Comparison of ENCODE assay signal across 1 cellular context in the genomic region with DNA sequence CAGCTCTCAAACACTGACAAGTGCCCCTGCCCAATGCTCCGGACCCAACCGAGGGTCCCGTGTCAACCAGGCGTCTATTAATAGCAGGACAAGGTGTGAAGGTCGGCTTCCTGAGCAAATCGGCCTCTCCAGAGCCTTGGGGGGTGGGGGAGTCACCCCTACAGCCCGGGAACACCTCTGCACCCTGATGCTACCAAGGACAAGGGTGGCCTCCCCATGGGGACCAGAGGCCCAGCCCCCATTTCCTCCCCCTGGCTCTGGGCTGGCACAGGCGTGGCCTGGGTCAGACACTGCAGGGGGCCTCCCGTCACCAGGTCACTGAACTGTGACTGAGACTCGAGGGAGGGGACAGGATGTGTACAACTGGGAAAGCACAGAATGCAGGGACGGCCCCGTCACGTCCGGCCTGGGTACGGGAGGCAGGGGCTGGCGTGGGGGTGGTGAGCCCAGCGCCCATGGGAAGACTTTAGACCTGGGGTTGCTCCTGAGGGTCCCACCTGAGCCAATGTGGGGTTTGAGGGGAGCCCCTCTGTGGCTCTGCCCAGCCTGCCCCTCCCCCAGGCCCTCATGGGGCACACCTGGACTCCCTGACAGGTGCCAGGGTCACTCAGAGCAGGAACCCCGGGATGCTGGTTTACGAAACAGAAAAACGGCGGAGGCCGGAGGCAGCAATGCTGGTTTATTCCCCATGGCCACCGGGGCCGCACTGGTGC.
TF ChIP-seq lines count a peak whose summit lies in the region.

No MANE protein-coding gene starts in this region.

TF ChIP-seq in HepG2, 621 proteins besides CTCF, POLR2A, EP300 and RAD21 (continued from another document and continues in another):
- TF ChIP-seq LBX2 (CRISPR knock-in tag; IDR thresholded peaks at IDR 0.05; ENCODE audit: borderline replicate concordance) = no peak; the same call in 1 of the 2 replicates
- TF ChIP-seq ZNF83 (CRISPR knock-in tag; IDR thresholded peaks at IDR 0.05; ENCODE audit: borderline replicate concordance) = peak; percentile 55; the same call in 1 of the 2 replicates
- no peak for TF ChIP-seq ZHX1 (CRISPR knock-in tag; IDR thresholded peaks at IDR 0.05; ENCODE audit: low read depth)
- TF ChIP-seq ZNF605 (CRISPR knock-in tag; IDR thresholded peaks at IDR 0.05) = peak; percentile 82; the same call in 1 of the 2 replicates
- no peak for TF ChIP-seq CAMTA2 (CRISPR knock-in tag; IDR thresholded peaks at IDR 0.05; ENCODE audit: borderline replicate concordance)
- peak; percentile 77 for TF ChIP-seq FOSL2 (CRISPR knock-in tag; IDR thresholded peaks at IDR 0.05)
- TF ChIP-seq GMEB1 (CRISPR knock-in tag; IDR thresholded peaks at IDR 0.05; ENCODE audit: borderline replicate concordance) = no peak
- TF ChIP-seq ELF4 (CRISPR knock-in tag; IDR thresholded peaks at IDR 0.05; ENCODE audit: borderline replicate concordance) = 0 out of 2 replicates have a peak, but pooled peaks have one; percentile 54
- peak; percentile 92 for TF ChIP-seq MXI1 (IDR thresholded peaks at IDR 0.05; ENCODE audit: borderline replicate concordance, low read depth, low read length)
- peak; percentile 73; the same call in 1 of the 2 replicates for TF ChIP-seq ZNF710 (CRISPR knock-in tag; IDR thresholded peaks at IDR 0.05; ENCODE audit: borderline replicate concordance)
- TF ChIP-seq ZNF543 (CRISPR knock-in tag; IDR thresholded peaks at IDR 0.05) = peak; percentile 66
- TF ChIP-seq REPIN1 (CRISPR knock-in tag; IDR thresholded peaks at IDR 0.05; ENCODE audit: borderline replicate concordance, low read depth) = peak; percentile 52; the same call in 1 of the 2 replicates
- peak; percentile 17; the same call in 1 of the 2 replicates for TF ChIP-seq ZNF264 (CRISPR knock-in tag; IDR thresholded peaks at IDR 0.05)
- TF ChIP-seq ZNF292 (CRISPR knock-in tag; IDR thresholded peaks at IDR 0.05; ENCODE audit: borderline replicate concordance, low read depth) = peak; percentile 46; the same call in 1 of the 2 replicates
- TF ChIP-seq BCL6 (CRISPR knock-in tag; IDR thresholded peaks at IDR 0.05) = peak; percentile 80
- TF ChIP-seq YY1 (IDR thresholded peaks at IDR 0.05; ENCODE audit: insufficient read depth, insufficient replicate concordance, low read depth, low read length) = no peak
- no peak; the same call in 1 of the 2 replicates for TF ChIP-seq ATF1 (CRISPR knock-in tag; IDR thresholded peaks at IDR 0.05)
- peak; percentile 92 for TF ChIP-seq ZNF567 (CRISPR knock-in tag; IDR thresholded peaks at IDR 0.05; ENCODE audit: borderline replicate concordance)
- TF ChIP-seq ZNF550 (CRISPR knock-in tag; IDR thresholded peaks at IDR 0.05; ENCODE audit: borderline replicate concordance) = no peak
- TF ChIP-seq MXD4 (CRISPR knock-in tag; IDR thresholded peaks at IDR 0.05) = peak; percentile 89; the same call in 1 of the 2 replicates
- TF ChIP-seq ZNF17 (CRISPR knock-in tag; IDR thresholded peaks at IDR 0.05) = peak; percentile 92; the same call in 1 of the 2 replicates
- TF ChIP-seq ZBED4 (CRISPR knock-in tag; IDR thresholded peaks at IDR 0.05; ENCODE audit: borderline replicate concordance) = peak; percentile 94
- peak; percentile 65; the same call in 1 of the 2 replicates for TF ChIP-seq ZNF460 (CRISPR knock-in tag; IDR thresholded peaks at IDR 0.05; ENCODE audit: borderline replicate concordance)
- 0 out of 2 replicates have a peak, but pooled peaks have one; percentile 16 for TF ChIP-seq ZNF367 (CRISPR knock-in tag; IDR thresholded peaks at IDR 0.05; ENCODE audit: borderline replicate concordance)
- TF ChIP-seq, protein P1, sequence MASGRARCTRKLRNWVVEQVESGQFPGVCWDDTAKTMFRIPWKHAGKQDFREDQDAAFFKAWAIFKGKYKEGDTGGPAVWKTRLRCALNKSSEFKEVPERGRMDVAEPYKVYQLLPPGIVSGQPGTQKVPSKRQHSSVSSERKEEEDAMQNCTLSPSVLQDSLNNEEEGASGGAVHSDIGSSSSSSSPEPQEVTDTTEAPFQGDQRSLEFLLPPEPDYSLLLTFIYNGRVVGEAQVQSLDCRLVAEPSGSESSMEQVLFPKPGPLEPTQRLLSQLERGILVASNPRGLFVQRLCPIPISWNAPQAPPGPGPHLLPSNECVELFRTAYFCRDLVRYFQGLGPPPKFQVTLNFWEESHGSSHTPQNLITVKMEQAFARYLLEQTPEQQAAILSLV (CRISPR knock-in tag; IDR thresholded peaks at IDR 0.05; ENCODE audit: borderline replicate concordance) = peak; percentile 88; the same call in 1 of the 2 replicates
- peak; percentile 77 for TF ChIP-seq SRSF4 (IDR thresholded peaks at IDR 0.05; ENCODE audit: low read depth, low read length, poor library complexity, severe bottlenecking)
- peak; percentile 66; the same call in 1 of the 2 replicates for TF ChIP-seq ZBTB21 (CRISPR knock-in tag; IDR thresholded peaks at IDR 0.05)
- no peak for TF ChIP-seq SCMH1 (CRISPR knock-in tag; IDR thresholded peaks at IDR 0.05; ENCODE audit: borderline replicate concordance)
- TF ChIP-seq ZSCAN9 (CRISPR knock-in tag; IDR thresholded peaks at IDR 0.05; ENCODE audit: borderline replicate concordance) = peak; percentile 94
- no peak; the same call in 1 of the 2 replicates for TF ChIP-seq HOXD1 (CRISPR knock-in tag; IDR thresholded peaks at IDR 0.05)
- peak; percentile 99 for TF ChIP-seq AKAP8 (CRISPR knock-in tag; IDR thresholded peaks at IDR 0.05)
- TF ChIP-seq, protein P2, sequence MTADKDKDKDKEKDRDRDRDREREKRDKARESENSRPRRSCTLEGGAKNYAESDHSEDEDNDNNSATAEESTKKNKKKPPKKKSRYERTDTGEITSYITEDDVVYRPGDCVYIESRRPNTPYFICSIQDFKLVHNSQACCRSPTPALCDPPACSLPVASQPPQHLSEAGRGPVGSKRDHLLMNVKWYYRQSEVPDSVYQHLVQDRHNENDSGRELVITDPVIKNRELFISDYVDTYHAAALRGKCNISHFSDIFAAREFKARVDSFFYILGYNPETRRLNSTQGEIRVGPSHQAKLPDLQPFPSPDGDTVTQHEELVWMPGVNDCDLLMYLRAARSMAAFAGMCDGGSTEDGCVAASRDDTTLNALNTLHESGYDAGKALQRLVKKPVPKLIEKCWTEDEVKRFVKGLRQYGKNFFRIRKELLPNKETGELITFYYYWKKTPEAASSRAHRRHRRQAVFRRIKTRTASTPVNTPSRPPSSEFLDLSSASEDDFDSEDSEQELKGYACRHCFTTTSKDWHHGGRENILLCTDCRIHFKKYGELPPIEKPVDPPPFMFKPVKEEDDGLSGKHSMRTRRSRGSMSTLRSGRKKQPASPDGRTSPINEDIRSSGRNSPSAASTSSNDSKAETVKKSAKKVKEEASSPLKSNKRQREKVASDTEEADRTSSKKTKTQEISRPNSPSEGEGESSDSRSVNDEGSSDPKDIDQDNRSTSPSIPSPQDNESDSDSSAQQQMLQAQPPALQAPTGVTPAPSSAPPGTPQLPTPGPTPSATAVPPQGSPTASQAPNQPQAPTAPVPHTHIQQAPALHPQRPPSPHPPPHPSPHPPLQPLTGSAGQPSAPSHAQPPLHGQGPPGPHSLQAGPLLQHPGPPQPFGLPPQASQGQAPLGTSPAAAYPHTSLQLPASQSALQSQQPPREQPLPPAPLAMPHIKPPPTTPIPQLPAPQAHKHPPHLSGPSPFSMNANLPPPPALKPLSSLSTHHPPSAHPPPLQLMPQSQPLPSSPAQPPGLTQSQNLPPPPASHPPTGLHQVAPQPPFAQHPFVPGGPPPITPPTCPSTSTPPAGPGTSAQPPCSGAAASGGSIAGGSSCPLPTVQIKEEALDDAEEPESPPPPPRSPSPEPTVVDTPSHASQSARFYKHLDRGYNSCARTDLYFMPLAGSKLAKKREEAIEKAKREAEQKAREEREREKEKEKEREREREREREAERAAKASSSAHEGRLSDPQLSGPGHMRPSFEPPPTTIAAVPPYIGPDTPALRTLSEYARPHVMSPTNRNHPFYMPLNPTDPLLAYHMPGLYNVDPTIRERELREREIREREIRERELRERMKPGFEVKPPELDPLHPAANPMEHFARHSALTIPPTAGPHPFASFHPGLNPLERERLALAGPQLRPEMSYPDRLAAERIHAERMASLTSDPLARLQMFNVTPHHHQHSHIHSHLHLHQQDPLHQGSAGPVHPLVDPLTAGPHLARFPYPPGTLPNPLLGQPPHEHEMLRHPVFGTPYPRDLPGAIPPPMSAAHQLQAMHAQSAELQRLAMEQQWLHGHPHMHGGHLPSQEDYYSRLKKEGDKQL (CRISPR knock-in tag; IDR thresholded peaks at IDR 0.05; ENCODE audit: low read depth) = peak; percentile 37; the same call in 1 of the 2 replicates
- 0 out of 2 replicates have a peak, but pooled peaks have one; percentile 46 for TF ChIP-seq ZNF576 (CRISPR knock-in tag; IDR thresholded peaks at IDR 0.05)
- peak; percentile 87; the same call in 1 of the 2 replicates for TF ChIP-seq ZNF350 (CRISPR knock-in tag; IDR thresholded peaks at IDR 0.05; ENCODE audit: borderline replicate concordance, low read depth)
